In the genomic region with DNA sequence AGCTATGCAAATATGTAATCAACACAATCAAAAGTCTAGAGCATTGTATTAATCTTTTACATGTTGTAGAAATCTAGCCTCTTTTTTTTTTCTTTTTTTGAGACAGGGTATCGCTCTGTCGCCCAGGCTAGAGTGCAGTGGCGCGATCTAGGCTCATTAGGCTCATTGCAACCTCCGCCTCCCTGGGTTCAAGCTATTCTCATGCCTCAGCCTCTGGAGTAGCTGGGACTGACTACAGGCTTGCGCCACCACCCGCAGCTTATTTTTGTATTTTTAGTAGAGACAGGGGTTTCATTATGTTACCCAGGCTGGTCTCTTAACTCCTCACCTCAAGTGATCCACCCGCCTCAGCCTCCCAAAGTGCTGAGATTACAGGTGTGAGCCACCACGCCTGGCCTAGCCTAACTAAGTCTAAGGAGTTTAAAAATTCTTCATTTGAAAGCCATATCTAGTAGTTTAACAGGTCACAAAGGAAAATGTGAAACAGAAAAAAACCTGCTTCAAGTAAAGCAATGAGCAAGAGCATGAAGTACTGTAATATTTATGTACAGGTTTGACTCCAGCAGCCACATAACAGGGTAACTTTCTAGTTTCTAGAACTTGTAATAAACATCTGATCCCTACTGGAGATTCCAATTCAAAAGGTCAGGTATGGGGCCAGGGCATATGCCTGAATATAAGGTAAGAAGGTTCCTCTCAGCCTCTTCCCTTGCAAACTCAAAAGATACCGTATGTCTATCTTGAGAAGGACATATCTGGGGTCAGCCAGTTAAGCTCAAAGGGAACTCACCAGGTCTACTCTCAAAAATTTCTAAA, we compare ENCODE assay signal across 2 cellular contexts.
TF ChIP-seq lines count a peak whose summit lies in the region.

No MANE protein-coding gene starts in this region.

TF ChIP-seq in A549, 52 proteins besides CTCF, POLR2A, EP300 and RAD21:
- TF ChIP-seq CEBPB (IDR thresholded peaks at IDR 0.05) (no peak), EHMT2 (IDR thresholded peaks at IDR 0.05; ENCODE audit: low read depth) (no peak), MAX (IDR thresholded peaks at IDR 0.05) (no peak), PHF8 (IDR thresholded peaks at IDR 0.05; ENCODE audit: borderline replicate concordance, low read depth) (no peak), FOXS1 (CRISPR knock-in tag; IDR thresholded peaks at IDR 0.05) (no peak), POLR2AphosphoS2 (conservative IDR thresholded peaks at IDR 0.05; ENCODE audit: low read length) (no peak), RNF2 (IDR thresholded peaks at IDR 0.05; ENCODE audit: borderline replicate concordance, low read depth) (no peak)
- TF ChIP-seq, protein P1, sequence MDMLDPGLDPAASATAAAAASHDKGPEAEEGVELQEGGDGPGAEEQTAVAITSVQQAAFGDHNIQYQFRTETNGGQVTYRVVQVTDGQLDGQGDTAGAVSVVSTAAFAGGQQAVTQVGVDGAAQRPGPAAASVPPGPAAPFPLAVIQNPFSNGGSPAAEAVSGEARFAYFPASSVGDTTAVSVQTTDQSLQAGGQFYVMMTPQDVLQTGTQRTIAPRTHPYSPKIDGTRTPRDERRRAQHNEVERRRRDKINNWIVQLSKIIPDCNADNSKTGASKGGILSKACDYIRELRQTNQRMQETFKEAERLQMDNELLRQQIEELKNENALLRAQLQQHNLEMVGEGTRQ (IDR thresholded peaks at IDR 0.05) = no peak

TF ChIP-seq in neural cell, 6 proteins besides CTCF, POLR2A, EP300 and RAD21:
- TF ChIP-seq MXI1 (conservative IDR thresholded peaks at IDR 0.05; ENCODE audit: poor library complexity, severe bottlenecking) (no peak), SMC3 (conservative IDR thresholded peaks at IDR 0.05; ENCODE audit: poor library complexity) (no peak), TAF1 (IDR thresholded peaks at IDR 0.05; ENCODE audit: low read depth) (no peak)
- TF ChIP-seq, protein P2, sequence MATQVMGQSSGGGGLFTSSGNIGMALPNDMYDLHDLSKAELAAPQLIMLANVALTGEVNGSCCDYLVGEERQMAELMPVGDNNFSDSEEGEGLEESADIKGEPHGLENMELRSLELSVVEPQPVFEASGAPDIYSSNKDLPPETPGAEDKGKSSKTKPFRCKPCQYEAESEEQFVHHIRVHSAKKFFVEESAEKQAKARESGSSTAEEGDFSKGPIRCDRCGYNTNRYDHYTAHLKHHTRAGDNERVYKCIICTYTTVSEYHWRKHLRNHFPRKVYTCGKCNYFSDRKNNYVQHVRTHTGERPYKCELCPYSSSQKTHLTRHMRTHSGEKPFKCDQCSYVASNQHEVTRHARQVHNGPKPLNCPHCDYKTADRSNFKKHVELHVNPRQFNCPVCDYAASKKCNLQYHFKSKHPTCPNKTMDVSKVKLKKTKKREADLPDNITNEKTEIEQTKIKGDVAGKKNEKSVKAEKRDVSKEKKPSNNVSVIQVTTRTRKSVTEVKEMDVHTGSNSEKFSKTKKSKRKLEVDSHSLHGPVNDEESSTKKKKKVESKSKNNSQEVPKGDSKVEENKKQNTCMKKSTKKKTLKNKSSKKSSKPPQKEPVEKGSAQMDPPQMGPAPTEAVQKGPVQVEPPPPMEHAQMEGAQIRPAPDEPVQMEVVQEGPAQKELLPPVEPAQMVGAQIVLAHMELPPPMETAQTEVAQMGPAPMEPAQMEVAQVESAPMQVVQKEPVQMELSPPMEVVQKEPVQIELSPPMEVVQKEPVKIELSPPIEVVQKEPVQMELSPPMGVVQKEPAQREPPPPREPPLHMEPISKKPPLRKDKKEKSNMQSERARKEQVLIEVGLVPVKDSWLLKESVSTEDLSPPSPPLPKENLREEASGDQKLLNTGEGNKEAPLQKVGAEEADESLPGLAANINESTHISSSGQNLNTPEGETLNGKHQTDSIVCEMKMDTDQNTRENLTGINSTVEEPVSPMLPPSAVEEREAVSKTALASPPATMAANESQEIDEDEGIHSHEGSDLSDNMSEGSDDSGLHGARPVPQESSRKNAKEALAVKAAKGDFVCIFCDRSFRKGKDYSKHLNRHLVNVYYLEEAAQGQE (IDR thresholded peaks at IDR 0.05; ENCODE audit: borderline replicate concordance) = no peak
TF ChIP-seq in neural cell: peak in this region for 0.
